ENCODE assay signal across 1 cellular context in the genomic region with DNA sequence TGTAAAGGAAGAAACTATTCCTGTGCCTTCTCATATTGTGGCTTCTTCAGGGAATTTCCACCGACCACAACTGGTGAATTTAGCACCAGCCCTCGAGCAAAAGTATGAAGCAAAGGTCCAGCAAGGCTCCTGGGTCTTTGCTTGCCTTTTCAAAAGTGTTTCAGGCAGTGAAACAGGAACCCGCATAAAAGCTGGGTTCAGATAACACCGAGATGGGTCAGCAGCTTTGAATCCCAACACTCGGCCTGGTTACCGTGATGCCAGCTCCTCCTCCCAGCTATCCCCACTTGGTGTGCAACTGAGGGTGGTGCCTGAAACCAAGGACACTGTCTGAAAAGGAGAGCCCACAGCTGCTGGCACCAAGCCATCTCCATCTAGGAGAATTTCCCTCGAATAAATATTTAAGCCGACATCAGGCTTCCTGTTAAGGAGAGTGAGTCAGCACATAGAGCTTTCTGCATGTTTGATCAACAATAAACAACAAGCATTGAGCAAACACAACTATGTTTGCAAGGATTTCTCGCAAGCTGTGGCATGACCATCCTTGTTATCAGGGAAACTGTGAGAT.
A peak's percentile ranks its signal among the peaks of the same experiment; 100 is the strongest.
TF ChIP-seq lines count a peak whose summit lies in the region.

No MANE protein-coding gene starts in this region.

TF ChIP-seq in HepG2, 621 proteins besides CTCF, POLR2A, EP300 and RAD21 (continued from another document and continues in another):
- TF ChIP-seq, protein P1, sequence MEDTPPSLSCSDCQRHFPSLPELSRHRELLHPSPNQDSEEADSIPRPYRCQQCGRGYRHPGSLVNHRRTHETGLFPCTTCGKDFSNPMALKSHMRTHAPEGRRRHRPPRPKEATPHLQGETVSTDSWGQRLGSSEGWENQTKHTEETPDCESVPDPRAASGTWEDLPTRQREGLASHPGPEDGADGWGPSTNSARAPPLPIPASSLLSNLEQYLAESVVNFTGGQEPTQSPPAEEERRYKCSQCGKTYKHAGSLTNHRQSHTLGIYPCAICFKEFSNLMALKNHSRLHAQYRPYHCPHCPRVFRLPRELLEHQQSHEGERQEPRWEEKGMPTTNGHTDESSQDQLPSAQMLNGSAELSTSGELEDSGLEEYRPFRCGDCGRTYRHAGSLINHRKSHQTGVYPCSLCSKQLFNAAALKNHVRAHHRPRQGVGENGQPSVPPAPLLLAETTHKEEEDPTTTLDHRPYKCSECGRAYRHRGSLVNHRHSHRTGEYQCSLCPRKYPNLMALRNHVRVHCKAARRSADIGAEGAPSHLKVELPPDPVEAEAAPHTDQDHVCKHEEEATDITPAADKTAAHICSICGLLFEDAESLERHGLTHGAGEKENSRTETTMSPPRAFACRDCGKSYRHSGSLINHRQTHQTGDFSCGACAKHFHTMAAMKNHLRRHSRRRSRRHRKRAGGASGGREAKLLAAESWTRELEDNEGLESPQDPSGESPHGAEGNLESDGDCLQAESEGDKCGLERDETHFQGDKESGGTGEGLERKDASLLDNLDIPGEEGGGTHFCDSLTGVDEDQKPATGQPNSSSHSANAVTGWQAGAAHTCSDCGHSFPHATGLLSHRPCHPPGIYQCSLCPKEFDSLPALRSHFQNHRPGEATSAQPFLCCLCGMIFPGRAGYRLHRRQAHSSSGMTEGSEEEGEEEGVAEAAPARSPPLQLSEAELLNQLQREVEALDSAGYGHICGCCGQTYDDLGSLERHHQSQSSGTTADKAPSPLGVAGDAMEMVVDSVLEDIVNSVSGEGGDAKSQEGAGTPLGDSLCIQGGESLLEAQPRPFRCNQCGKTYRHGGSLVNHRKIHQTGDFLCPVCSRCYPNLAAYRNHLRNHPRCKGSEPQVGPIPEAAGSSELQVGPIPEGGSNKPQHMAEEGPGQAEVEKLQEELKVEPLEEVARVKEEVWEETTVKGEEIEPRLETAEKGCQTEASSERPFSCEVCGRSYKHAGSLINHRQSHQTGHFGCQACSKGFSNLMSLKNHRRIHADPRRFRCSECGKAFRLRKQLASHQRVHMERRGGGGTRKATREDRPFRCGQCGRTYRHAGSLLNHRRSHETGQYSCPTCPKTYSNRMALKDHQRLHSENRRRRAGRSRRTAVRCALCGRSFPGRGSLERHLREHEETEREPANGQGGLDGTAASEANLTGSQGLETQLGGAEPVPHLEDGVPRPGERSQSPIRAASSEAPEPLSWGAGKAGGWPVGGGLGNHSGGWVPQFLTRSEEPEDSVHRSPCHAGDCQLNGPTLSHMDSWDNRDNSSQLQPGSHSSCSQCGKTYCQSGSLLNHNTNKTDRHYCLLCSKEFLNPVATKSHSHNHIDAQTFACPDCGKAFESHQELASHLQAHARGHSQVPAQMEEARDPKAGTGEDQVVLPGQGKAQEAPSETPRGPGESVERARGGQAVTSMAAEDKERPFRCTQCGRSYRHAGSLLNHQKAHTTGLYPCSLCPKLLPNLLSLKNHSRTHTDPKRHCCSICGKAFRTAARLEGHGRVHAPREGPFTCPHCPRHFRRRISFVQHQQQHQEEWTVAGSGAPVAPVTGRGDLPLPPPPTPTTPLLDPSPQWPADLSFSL (CRISPR knock-in tag; IDR thresholded peaks at IDR 0.05) = no peak
- TF ChIP-seq, protein P2, sequence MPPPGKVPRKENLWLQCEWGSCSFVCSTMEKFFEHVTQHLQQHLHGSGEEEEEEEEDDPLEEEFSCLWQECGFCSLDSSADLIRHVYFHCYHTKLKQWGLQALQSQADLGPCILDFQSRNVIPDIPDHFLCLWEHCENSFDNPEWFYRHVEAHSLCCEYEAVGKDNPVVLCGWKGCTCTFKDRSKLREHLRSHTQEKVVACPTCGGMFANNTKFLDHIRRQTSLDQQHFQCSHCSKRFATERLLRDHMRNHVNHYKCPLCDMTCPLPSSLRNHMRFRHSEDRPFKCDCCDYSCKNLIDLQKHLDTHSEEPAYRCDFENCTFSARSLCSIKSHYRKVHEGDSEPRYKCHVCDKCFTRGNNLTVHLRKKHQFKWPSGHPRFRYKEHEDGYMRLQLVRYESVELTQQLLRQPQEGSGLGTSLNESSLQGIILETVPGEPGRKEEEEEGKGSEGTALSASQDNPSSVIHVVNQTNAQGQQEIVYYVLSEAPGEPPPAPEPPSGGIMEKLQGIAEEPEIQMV (CRISPR knock-in tag; IDR thresholded peaks at IDR 0.05; ENCODE audit: low read depth) = no peak
- TF ChIP-seq SMAD1 (CRISPR knock-in tag; IDR thresholded peaks at IDR 0.05; ENCODE audit: borderline replicate concordance, low read depth) (no peak), SAP130 (CRISPR knock-in tag; IDR thresholded peaks at IDR 0.05; ENCODE audit: low read depth) (peak; percentile 64), ZNF138 (CRISPR knock-in tag; IDR thresholded peaks at IDR 0.05; ENCODE audit: low read depth) (no peak), ONECUT2 (CRISPR knock-in tag; IDR thresholded peaks at IDR 0.05) (no peak), ARHGAP35 (CRISPR knock-in tag; IDR thresholded peaks at IDR 0.05; ENCODE audit: borderline replicate concordance) (no peak), SRSF9 (IDR thresholded peaks at IDR 0.05; ENCODE audit: borderline replicate concordance, insufficient read depth, low read depth, low read length, poor library complexity, severe bottlenecking) (no peak), HOXA3 (CRISPR knock-in tag; IDR thresholded peaks at IDR 0.05) (0 out of 2 replicates have a peak, but pooled peaks have one; percentile 8), SRSF4 (IDR thresholded peaks at IDR 0.05; ENCODE audit: low read depth, low read length, poor library complexity, severe bottlenecking) (no peak), RFX3 (CRISPR knock-in tag; IDR thresholded peaks at IDR 0.05) (no peak), NFE2L2 (IDR thresholded peaks at IDR 0.05; ENCODE audit: low read length) (peak; percentile 94), ZNF556 (CRISPR knock-in tag; IDR thresholded peaks at IDR 0.05; ENCODE audit: borderline replicate concordance) (peak; percentile 62; the same call in 1 of the 2 replicates), ZNF674 (CRISPR knock-in tag; IDR thresholded peaks at IDR 0.05; ENCODE audit: low read depth) (no peak), RBM22 (optimal IDR thresholded peaks at IDR 0.05; ENCODE audit: low read length) (no peak), ZNF441 (CRISPR knock-in tag; IDR thresholded peaks at IDR 0.05; ENCODE audit: borderline replicate concordance) (no peak), ZNF234 (CRISPR knock-in tag; conservative IDR thresholded peaks at IDR 0.05) (no peak), ZNF619 (CRISPR knock-in tag; IDR thresholded peaks at IDR 0.05) (no peak), MIXL1 (CRISPR knock-in tag; IDR thresholded peaks at IDR 0.05) (no peak), ZNF143 (CRISPR knock-in tag; IDR thresholded peaks at IDR 0.05) (0 out of 2 replicates have a peak, but pooled peaks have one; percentile 26), ELF1 (CRISPR knock-in tag; IDR thresholded peaks at IDR 0.05) (peak; percentile 51), ZNF367 (CRISPR knock-in tag; IDR thresholded peaks at IDR 0.05; ENCODE audit: borderline replicate concordance) (no peak), SMARCE1 (IDR thresholded peaks at IDR 0.05; ENCODE audit: borderline replicate concordance) (no peak), TOPORS (CRISPR knock-in tag; IDR thresholded peaks at IDR 0.05) (no peak), NFKB2 (CRISPR knock-in tag; IDR thresholded peaks at IDR 0.05; ENCODE audit: borderline replicate concordance) (no peak), ZNF333 (CRISPR knock-in tag; IDR thresholded peaks at IDR 0.05; ENCODE audit: borderline replicate concordance) (no peak)
- TF ChIP-seq, protein P3, sequence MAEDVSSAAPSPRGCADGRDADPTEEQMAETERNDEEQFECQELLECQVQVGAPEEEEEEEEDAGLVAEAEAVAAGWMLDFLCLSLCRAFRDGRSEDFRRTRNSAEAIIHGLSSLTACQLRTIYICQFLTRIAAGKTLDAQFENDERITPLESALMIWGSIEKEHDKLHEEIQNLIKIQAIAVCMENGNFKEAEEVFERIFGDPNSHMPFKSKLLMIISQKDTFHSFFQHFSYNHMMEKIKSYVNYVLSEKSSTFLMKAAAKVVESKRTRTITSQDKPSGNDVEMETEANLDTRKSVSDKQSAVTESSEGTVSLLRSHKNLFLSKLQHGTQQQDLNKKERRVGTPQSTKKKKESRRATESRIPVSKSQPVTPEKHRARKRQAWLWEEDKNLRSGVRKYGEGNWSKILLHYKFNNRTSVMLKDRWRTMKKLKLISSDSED (CRISPR knock-in tag; IDR thresholded peaks at IDR 0.05) = no peak
- TF ChIP-seq, protein P4, sequence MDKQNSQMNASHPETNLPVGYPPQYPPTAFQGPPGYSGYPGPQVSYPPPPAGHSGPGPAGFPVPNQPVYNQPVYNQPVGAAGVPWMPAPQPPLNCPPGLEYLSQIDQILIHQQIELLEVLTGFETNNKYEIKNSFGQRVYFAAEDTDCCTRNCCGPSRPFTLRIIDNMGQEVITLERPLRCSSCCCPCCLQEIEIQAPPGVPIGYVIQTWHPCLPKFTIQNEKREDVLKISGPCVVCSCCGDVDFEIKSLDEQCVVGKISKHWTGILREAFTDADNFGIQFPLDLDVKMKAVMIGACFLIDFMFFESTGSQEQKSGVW (CRISPR knock-in tag; IDR thresholded peaks at IDR 0.05; ENCODE audit: borderline replicate concordance) = no peak
- TF ChIP-seq, protein P5, sequence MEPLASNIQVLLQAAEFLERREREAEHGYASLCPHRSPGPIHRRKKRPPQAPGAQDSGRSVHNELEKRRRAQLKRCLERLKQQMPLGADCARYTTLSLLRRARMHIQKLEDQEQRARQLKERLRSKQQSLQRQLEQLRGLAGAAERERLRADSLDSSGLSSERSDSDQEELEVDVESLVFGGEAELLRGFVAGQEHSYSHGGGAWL (CRISPR knock-in tag; IDR thresholded peaks at IDR 0.05) = no peak
- TF ChIP-seq, protein P6, sequence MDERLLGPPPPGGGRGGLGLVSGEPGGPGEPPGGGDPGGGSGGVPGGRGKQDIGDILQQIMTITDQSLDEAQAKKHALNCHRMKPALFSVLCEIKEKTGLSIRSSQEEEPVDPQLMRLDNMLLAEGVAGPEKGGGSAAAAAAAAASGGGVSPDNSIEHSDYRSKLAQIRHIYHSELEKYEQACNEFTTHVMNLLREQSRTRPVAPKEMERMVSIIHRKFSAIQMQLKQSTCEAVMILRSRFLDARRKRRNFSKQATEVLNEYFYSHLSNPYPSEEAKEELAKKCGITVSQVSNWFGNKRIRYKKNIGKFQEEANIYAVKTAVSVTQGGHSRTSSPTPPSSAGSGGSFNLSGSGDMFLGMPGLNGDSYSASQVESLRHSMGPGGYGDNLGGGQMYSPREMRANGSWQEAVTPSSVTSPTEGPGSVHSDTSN (CRISPR knock-in tag; IDR thresholded peaks at IDR 0.05) = no peak
- TF ChIP-seq, protein P7, sequence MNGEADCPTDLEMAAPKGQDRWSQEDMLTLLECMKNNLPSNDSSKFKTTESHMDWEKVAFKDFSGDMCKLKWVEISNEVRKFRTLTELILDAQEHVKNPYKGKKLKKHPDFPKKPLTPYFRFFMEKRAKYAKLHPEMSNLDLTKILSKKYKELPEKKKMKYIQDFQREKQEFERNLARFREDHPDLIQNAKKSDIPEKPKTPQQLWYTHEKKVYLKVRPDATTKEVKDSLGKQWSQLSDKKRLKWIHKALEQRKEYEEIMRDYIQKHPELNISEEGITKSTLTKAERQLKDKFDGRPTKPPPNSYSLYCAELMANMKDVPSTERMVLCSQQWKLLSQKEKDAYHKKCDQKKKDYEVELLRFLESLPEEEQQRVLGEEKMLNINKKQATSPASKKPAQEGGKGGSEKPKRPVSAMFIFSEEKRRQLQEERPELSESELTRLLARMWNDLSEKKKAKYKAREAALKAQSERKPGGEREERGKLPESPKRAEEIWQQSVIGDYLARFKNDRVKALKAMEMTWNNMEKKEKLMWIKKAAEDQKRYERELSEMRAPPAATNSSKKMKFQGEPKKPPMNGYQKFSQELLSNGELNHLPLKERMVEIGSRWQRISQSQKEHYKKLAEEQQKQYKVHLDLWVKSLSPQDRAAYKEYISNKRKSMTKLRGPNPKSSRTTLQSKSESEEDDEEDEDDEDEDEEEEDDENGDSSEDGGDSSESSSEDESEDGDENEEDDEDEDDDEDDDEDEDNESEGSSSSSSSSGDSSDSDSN (CRISPR knock-in tag; IDR thresholded peaks at IDR 0.05) = no peak; the same call in 1 of the 2 replicates
- TF ChIP-seq, protein P8, sequence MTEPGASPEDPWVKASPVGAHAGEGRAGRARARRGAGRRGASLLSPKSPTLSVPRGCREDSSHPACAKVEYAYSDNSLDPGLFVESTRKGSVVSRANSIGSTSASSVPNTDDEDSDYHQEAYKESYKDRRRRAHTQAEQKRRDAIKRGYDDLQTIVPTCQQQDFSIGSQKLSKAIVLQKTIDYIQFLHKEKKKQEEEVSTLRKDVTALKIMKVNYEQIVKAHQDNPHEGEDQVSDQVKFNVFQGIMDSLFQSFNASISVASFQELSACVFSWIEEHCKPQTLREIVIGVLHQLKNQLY (CRISPR knock-in tag; IDR thresholded peaks at IDR 0.05) = peak; percentile 59; the same call in 1 of the 2 replicates
- TF ChIP-seq, protein P9, sequence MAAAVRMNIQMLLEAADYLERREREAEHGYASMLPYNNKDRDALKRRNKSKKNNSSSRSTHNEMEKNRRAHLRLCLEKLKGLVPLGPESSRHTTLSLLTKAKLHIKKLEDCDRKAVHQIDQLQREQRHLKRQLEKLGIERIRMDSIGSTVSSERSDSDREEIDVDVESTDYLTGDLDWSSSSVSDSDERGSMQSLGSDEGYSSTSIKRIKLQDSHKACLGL (CRISPR knock-in tag; IDR thresholded peaks at IDR 0.05) = no peak
- TF ChIP-seq, protein P10, sequence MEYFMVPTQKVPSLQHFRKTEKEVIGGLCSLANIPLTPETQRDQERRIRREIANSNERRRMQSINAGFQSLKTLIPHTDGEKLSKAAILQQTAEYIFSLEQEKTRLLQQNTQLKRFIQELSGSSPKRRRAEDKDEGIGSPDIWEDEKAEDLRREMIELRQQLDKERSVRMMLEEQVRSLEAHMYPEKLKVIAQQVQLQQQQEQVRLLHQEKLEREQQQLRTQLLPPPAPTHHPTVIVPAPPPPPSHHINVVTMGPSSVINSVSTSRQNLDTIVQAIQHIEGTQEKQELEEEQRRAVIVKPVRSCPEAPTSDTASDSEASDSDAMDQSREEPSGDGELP (IDR thresholded peaks at IDR 0.05; ENCODE audit: borderline replicate concordance, low read depth) = peak; percentile 12; the same call in 1 of the 2 replicates
